Comparison of ENCODE assay signal across 8 cellular contexts in genomic region chr2:71276311-71277158, GRCh38. TPM values are rescaled to one million over a fixed set of nuclear protein-coding genes. Genes with fewer than 3 reads are reported as not detected.
DNase-seq lines count a peak whose midpoint lies in the region; ATAC-seq and TF ChIP-seq lines count a peak whose summit lies in the region.

No MANE protein-coding gene starts in this region.

- ATAC-seq in GM21576 (IDR thresholded peaks at IDR 0.05; ENCODE audit: unreplicated experiment) = peak; percentile 96
- peak; percentile 98 for ATAC-seq in gastroesophageal sphincter

- H3K27ac Mint-ChIP-seq in IgD-negative memory B cell = no peak overlapping the region

- H3K27me3 Mint-ChIP-seq in IgD-negative memory B cell = peaks cover 29% of the 10 kb centered on the region

- peak overlapping the region; percentile 58 for H2BK12ac ChIP-seq in neuronal stem cell (ENCODE audit: low read length)

- peak; percentile 86 for DNase-seq in DMS53 treated with DMSO at 0.1 percent for 48 hours (lab: John Stamatoyannopoulos, UW; ENCODE audit: unreplicated experiment)
- peak; percentile 96 to 97 for DNase-seq in SJCRH30
- DNase-seq in activated naive CD4-positive, alpha-beta T cell treated with Interleukin-2 at 50 U/mL for 16 hours = peak; percentile 90
- peak; percentile 86 for DNase-seq in neuronal stem cell (ENCODE audit: low spot score)
- peak; percentile 91 for DNase-seq in stomach

- H3K36me3 ChIP-seq in SJCRH30 (no peaks in the 10 kb centered on the region), gastroesophageal sphincter (no peaks in the 10 kb centered on the region), neuronal stem cell (replicated peaks in 1 of 2; ENCODE audit: control insufficient read depth in 2 of 2, insufficient read depth in 2 of 2, low read length in 2 of 2) (no peaks in the 10 kb centered on the region), stomach (no peaks in the 10 kb centered on the region)

- no peak overlapping the region for H4K8ac ChIP-seq in neuronal stem cell (ENCODE audit: low read depth, low read length)

- no peaks in the 10 kb centered on the region for H3K79me1 ChIP-seq in neuronal stem cell (ENCODE audit: low read depth, low read length)

- peak overlapping the region; percentile 65 for H3K27ac ChIP-seq in SJCRH30
- peak overlapping the region in 3 of 4 donors; percentile 70 to 81 (median 81) for H3K27ac ChIP-seq in gastroesophageal sphincter
- H3K27ac ChIP-seq in neuronal stem cell (replicated peaks; ENCODE audit: low read length) = no peak overlapping the region
- H3K27ac ChIP-seq in stomach = peak overlapping the region; percentile 8 to 77 (median 60)

- no peak overlapping the region for H3K14ac ChIP-seq in neuronal stem cell (ENCODE audit: low read length)

- H3K23ac ChIP-seq in neuronal stem cell (ENCODE audit: low read depth, low read length, poor library complexity) = peak overlapping the region; percentile 89

- H3K9me3 ChIP-seq in SJCRH30 (replicated peaks) (peaks cover 3% of the 10 kb centered on the region; the same call in 1 of the 2 replicates), gastroesophageal sphincter (no peaks in the 10 kb centered on the region), neuronal stem cell (replicated peaks in 1 of 2; ENCODE audit: control insufficient read depth in 2 of 2, insufficient read depth in 1 of 2, low read depth in 1 of 2, low read length in 2 of 2) (peaks cover 0 to 3% of the 10 kb centered on the region in 2 donors), stomach (no peaks in the 10 kb centered on the region)

- H2AFZ ChIP-seq in neuronal stem cell (ENCODE audit: low read length) = peak overlapping the region; percentile 97

- TF ChIP-seq CTCF in gastroesophageal sphincter (IDR thresholded peaks at IDR 0.05) (peak in 2 of 4 experiments; percentile 3 to 6), stomach (IDR thresholded peaks at IDR 0.05) (no peak)

- H3K36me3 Mint-ChIP-seq in IgD-negative memory B cell = no peaks in the 10 kb centered on the region

- H3K4me3 ChIP-seq in SJCRH30 (peak overlapping the region; percentile 76), gastroesophageal sphincter (peak overlapping the region; percentile 41 to 67), neuronal stem cell (ENCODE audit: low read length in 2 of 2) (peak overlapping the region; percentile 72 to 85), stomach (peak overlapping the region; percentile 49 to 84 (median 55))

- peaks cover 8% of the 10 kb centered on the region for H3K4me1 ChIP-seq in SJCRH30
- H3K4me1 ChIP-seq in gastroesophageal sphincter = peaks cover 0 to 26% (median 3%) of the 10 kb centered on the region in 3 donors
- peaks cover 3 to 9% of the 10 kb centered on the region in 2 donors for H3K4me1 ChIP-seq in neuronal stem cell (ENCODE audit: control insufficient read depth in 2 of 2, insufficient read depth in 1 of 2, low read depth in 1 of 2, low read length in 2 of 2)
- H3K4me1 ChIP-seq in stomach = peaks cover 0 to 25% (median 20%) of the 10 kb centered on the region in 4 donors

- peak overlapping the region; percentile 94 for H3K18ac ChIP-seq in neuronal stem cell (ENCODE audit: low read length)

- no peak overlapping the region for H2BK5ac ChIP-seq in neuronal stem cell (ENCODE audit: low read length)

- H4K91ac ChIP-seq in neuronal stem cell (ENCODE audit: low read depth, low read length, poor library complexity) = no peak overlapping the region

- H3K4ac ChIP-seq in neuronal stem cell (ENCODE audit: low read length) = no peak overlapping the region

- peak overlapping the region; percentile 45 for H2AK5ac ChIP-seq in neuronal stem cell (ENCODE audit: low read depth, low read length)

- 0 to 2% methylated on average over 6 to 23 of the region's 93 CpGs for WGBS in gastroesophageal sphincter (ENCODE audit: low coverage in 1 of 2), 2 donors
- no CpG with 5 or more reads among the region's 93 CpGs for WGBS in neuronal stem cell (ENCODE audit: extremely low coverage in 2 of 2, insufficient read length in 2 of 2, insufficient replicate concordance in 1 of 2), 2 donors
- 0 to 2% (median 1%) methylated on average over 48 to 93 of the region's 93 CpGs for WGBS in stomach, 5 donors

- H3K4me3 Mint-ChIP-seq in IgD-negative memory B cell = peak overlapping the region; percentile 80 to 90 (median 81)

- H2BK120ac ChIP-seq in neuronal stem cell (ENCODE audit: low read depth, low read length) = no peak overlapping the region

- TF ChIP-seq EP300 in gastroesophageal sphincter (IDR thresholded peaks at IDR 0.05) = no peak
- no peak for TF ChIP-seq EP300 in stomach (IDR thresholded peaks at IDR 0.05)

- H3K27me3 ChIP-seq in SJCRH30 (no peaks in the 10 kb centered on the region), gastroesophageal sphincter (peaks cover 70% of the 10 kb centered on the region), neuronal stem cell (ENCODE audit: control insufficient read depth in 3 of 3, insufficient read depth in 3 of 3, low read depth in 1 of 3, low read length in 3 of 3) (peaks cover 0 to 7% (median 4%) of the 10 kb centered on the region in 3 experiments), stomach (peaks cover 0 to 64% (median 20%) of the 10 kb centered on the region in 3 donors)

- intact Hi-C loops in stomach (cut with DNase I; ENCODE audit: low total_unique reads) = no loop called here

- no peak for TF ChIP-seq POLR2A in gastroesophageal sphincter (IDR thresholded peaks at IDR 0.05)
- no peak for TF ChIP-seq POLR2A in stomach (IDR thresholded peaks at IDR 0.05)

- peak overlapping the region; percentile 87 for H2BK15ac ChIP-seq in neuronal stem cell (ENCODE audit: low read length)

- H3K9ac ChIP-seq in neuronal stem cell (ENCODE audit: low read depth, low read length, poor library complexity) = peak overlapping the region; percentile 80

- H3K9me3 Mint-ChIP-seq in IgD-negative memory B cell = no peaks in the 10 kb centered on the region

- H3K4me2 ChIP-seq in neuronal stem cell (ENCODE audit: insufficient read depth, low read length, poor library complexity, severe bottlenecking) = peak overlapping the region; percentile 91

- H3K4me1 Mint-ChIP-seq in IgD-negative memory B cell = peaks cover 5 to 12% (median 9%) of the 10 kb centered on the region in 3 donors

RNA-seq across cellular contexts. Expression of gene PAIP2B, which starts 49.6 kb away (rescaled TPM):
- polyA plus RNA-seq in IgD-negative memory B cell = 3.1 TPM
- 2.8 and 3.1 TPM in 2 replicates for total RNA-seq in SJCRH30 (2014; rRNA removed; shearing (Covaris generic))
- total RNA-seq in gastroesophageal sphincter = 10 to 100 TPM; 15.1 to 19.3 (median 16.4) TPM
- 8.8 TPM for polyA plus RNA-seq in neuronal stem cell (2013, experiment 1 of 2)
- polyA plus RNA-seq in neuronal stem cell (2013, experiment 2 of 2) = 9.1 TPM
- 10 to 100 TPM in 1 of 5 donors, 1 to 10 TPM in 4; 4.9 to 14.1 (median 6.4) TPM for total RNA-seq in stomach
- 10 to 100 TPM in 2 of 3 donors, 1 to 10 TPM in 1; 5.4 to 12.1 (median 11.3) TPM for polyA plus RNA-seq in stomach

RNA-seq across cellular contexts. Expression of gene ZNF638, which starts 55.0 kb away (rescaled TPM):
- polyA plus RNA-seq in IgD-negative memory B cell (60.3 TPM), stomach (10 to 100 TPM; 55.2 to 94.8 (median 59.6) TPM)
- 153 and 197 TPM in 2 replicates for total RNA-seq in SJCRH30 (2014; rRNA removed; shearing (Covaris generic))
- total RNA-seq in gastroesophageal sphincter (100 to 1,000 TPM in 2 of 4 donors, 10 to 100 TPM in 2; 80.7 to 223 (median 122) TPM), stomach (100 to 1,000 TPM in 4 of 5 donors, 10 to 100 TPM in 1; 92.4 to 411 (median 224) TPM)
- 148 TPM for polyA plus RNA-seq in neuronal stem cell (2013, experiment 1 of 2)
- polyA plus RNA-seq in neuronal stem cell (2013, experiment 2 of 2) = 150 TPM
